In genomic region chr3:58323795-58324674, GRCh38 we compare ENCODE assay signal across 13 cellular contexts. TPM values are rescaled to one million over a fixed set of nuclear protein-coding genes. Genes with fewer than 3 reads are reported as not detected.
DNase-seq lines count a peak whose midpoint lies in the region; ATAC-seq, FAIRE-seq and TF ChIP-seq lines count a peak whose summit lies in the region.
"Had no signal": no experiment of that assay in that cellular context is flagged by ENCODE, and none has a peak within 500 bp of the region (broad histone marks: within the 10 kb centered on the region; RNA-seq: fewer than 3 reads in every experiment).

No MANE protein-coding gene starts in this region.

- H3K27me3 ChIP-seq in bronchial epithelial cell (ENCODE audit: control insufficient read depth, insufficient read depth, low read length) (no peaks in the 10 kb centered on the region), osteoblast (ENCODE audit: insufficient read depth, low read length) (no peaks in the 10 kb centered on the region)
- H3K27me3 ChIP-seq: SJSA1 had no signal

- H4K20me1 ChIP-seq in OCI-LY7 (ENCODE audit: insufficient read depth, low read length) (peaks cover 6% of the 10 kb centered on the region; the same call in 1 of the 2 replicates), osteoblast (ENCODE audit: insufficient read depth, low read length) (no peaks in the 10 kb centered on the region)

- ATAC-seq in HG02970 (IDR thresholded peaks at IDR 0.05; ENCODE audit: low FRiP score, unreplicated experiment) (no peak), GM21390 (IDR thresholded peaks at IDR 0.05; ENCODE audit: unreplicated experiment) (no peak), left ventricle myocardium superior (no peak)

- no peak for TF ChIP-seq POLR2A in GM12891 (IDR thresholded peaks at IDR 0.05; ENCODE audit: low read depth, low read length)

- TSS peak; percentile 8 for BruUV-seq in OCI-LY7 (replicated peaks; lab: Mats Ljungman, UMichigan)

- no peak overlapping the region for H2AFZ ChIP-seq in OCI-LY7 (ENCODE audit: low read length)
- no peak overlapping the region for H2AFZ ChIP-seq in osteoblast (ENCODE audit: low read length)

- H3K4me3 ChIP-seq in OCI-LY7 (ENCODE audit: low read depth, low read length, poor library complexity, severe bottlenecking) (no peak overlapping the region), bronchial epithelial cell (ENCODE audit: low read depth, low read length) (no peak overlapping the region), osteoblast (ENCODE audit: insufficient read depth, low read length) (no peak overlapping the region)
- H3K4me3 ChIP-seq: SJSA1 had no signal

- H3K36me3 ChIP-seq in OCI-LY7 (ENCODE audit: insufficient read depth, low read length) (peaks cover 28% of the 10 kb centered on the region), bronchial epithelial cell (ENCODE audit: control insufficient read depth, insufficient read depth, low read length) (peaks cover 2% of the 10 kb centered on the region), osteoblast (ENCODE audit: insufficient read depth, low read length) (peaks cover 6% of the 10 kb centered on the region)

- FAIRE-seq in GM12891 (lab: Jason Lieb, UNC) (peak; percentile 48), bronchial epithelial cell (lab: Jason Lieb, UNC) (no peak)
- FAIRE-seq: HTR-8/SVneo had no signal

- H3K27ac ChIP-seq in OCI-LY7 (ENCODE audit: low read depth, low read length, poor library complexity, severe bottlenecking) (no peak overlapping the region), osteoblast (ENCODE audit: low read depth, low read length) (peak overlapping the region; percentile 62)
- H3K27ac ChIP-seq: SJSA1 had no signal

- H3K9me3 ChIP-seq in OCI-LY7 (ENCODE audit: low read length) (no peaks in the 10 kb centered on the region), osteoblast (ENCODE audit: low read depth, low read length) (no peaks in the 10 kb centered on the region)
- H3K9me3 ChIP-seq: SJSA1 had no signal

- H3K79me2 ChIP-seq in OCI-LY7 (ENCODE audit: insufficient read depth, low read depth, low read length): peaks cover 8% of the 10 kb centered on the region; the same call in 1 of the 2 replicates
- H3K79me2 ChIP-seq in osteoblast (ENCODE audit: insufficient read depth, low read length): no peaks in the 10 kb centered on the region

- intact Hi-C loops in OCI-LY7 (cut with micrococcal nuclease; ENCODE audit: unreplicated experiment) (loop anchor here (5.0 kb wide), 1 partner anchor 308 kb away; no protein-coding TSS in a partner anchor), left ventricle myocardium superior (cut with micrococcal nuclease) (no loop called here)

- CTCF ChIA-PET in OCI-LY7 (lab: Charles Lee; ENCODE audit: unreplicated experiment): no interaction called here

- H3K4me2 ChIP-seq in OCI-LY7 (ENCODE audit: low read length): no peak overlapping the region; the same call in 1 of the 2 replicates
- no peak overlapping the region for H3K4me2 ChIP-seq in osteoblast (ENCODE audit: insufficient read depth, low read length)

- TF ChIP-seq CTCF in OCI-LY7 (conservative IDR thresholded peaks at IDR 0.05; ENCODE audit: low read length) (no peak), bronchial epithelial cell (IDR thresholded peaks at IDR 0.05; ENCODE audit: insufficient read depth, low read length, severe bottlenecking) (no peak), osteoblast (IDR thresholded peaks at IDR 0.05; ENCODE audit: extremely low read depth, low read depth, low read length) (no peak)

- DNase-seq in GM12891 (ENCODE audit: insufficient read length, low spot score) (no peak), OCI-LY7 (ENCODE audit: low spot score) (no peak), bronchial epithelial cell (ENCODE audit: low read depth) (peak; percentile 38), osteoblast (ENCODE audit: insufficient read length, low spot score, missing footprints) (no peak), left ventricle myocardium superior (no peak)
- DNase-seq: NCI-H146, NCI-H774, occipital lobe, substantia nigra had no signal

- H3K4me1 ChIP-seq in OCI-LY7 (ENCODE audit: insufficient read depth, low read length, poor library complexity, severe bottlenecking) (peaks cover 32% of the 10 kb centered on the region), osteoblast (ENCODE audit: insufficient read depth, low read length) (peaks cover 14% of the 10 kb centered on the region)

- POLR2A ChIA-PET in OCI-LY7 (lab: Charles Lee): interaction anchor here (0.8 to 3.0 kb wide), 4 partner anchors 8 to 58 kb away, joined by 3 to 12 read pairs (median 3); partner anchors contain the start of genes HTD2 and RPP14

- H3K9me2 ChIP-seq in OCI-LY7 (ENCODE audit: insufficient read depth, low read length): no peaks in the 10 kb centered on the region

TF ChIP-seq in GM12891, 5 proteins besides CTCF, POLR2A, EP300 and RAD21:
- TF ChIP-seq POLR2AphosphoS5 (IDR thresholded peaks at IDR 0.05; ENCODE audit: low read depth, low read length) (no peak), PAX5 (IDR thresholded peaks at IDR 0.05; ENCODE audit: insufficient read depth, low read length, severe bottlenecking) (no peak), TAF1 (IDR thresholded peaks at IDR 0.05; ENCODE audit: low read depth, low read length) (no peak), SPI1 (IDR thresholded peaks at IDR 0.05; ENCODE audit: low read depth, low read length) (no peak), POU2F2 (IDR thresholded peaks at IDR 0.05; ENCODE audit: low read depth, low read length) (no peak)

RNA-seq across cellular contexts. Expression of gene PXK, which starts 8.7 kb away (rescaled TPM):
- polyA plus RNA-seq in GM12891 (2012; ENCODE audit: low read depth, missing spikeins): 9.5 TPM
- total RNA-seq in OCI-LY7 (2014; rRNA removed; shearing (Covaris generic)): 51.3 and 68.7 TPM in 2 replicates
- total RNA-seq in OCI-LY7 (2022) (125 and 146 TPM in 2 replicates), bronchial epithelial cell (12.4 and 22.0 TPM in 2 replicates), osteoblast (77.4 and 87.8 TPM in 2 replicates), left ventricle myocardium superior (12.9 TPM)

RNA-seq across cellular contexts. Expression of gene HTD2, which starts 17.7 kb away (rescaled TPM):
- 2.8 TPM for polyA plus RNA-seq in GM12891 (2012; ENCODE audit: low read depth, missing spikeins)
- 6.4 and 10.0 TPM in 2 replicates for total RNA-seq in OCI-LY7 (2014; rRNA removed; shearing (Covaris generic))
- 8.0 and 13.0 TPM in 2 replicates for total RNA-seq in OCI-LY7 (2022)
- 7.6 and 10.3 TPM in 2 replicates for total RNA-seq in bronchial epithelial cell
- 6.2 TPM in 2 replicates for total RNA-seq in osteoblast
- total RNA-seq in left ventricle myocardium superior: 14.9 TPM

RNA-seq across cellular contexts. Expression of gene RPP14, which starts 18.0 kb away (rescaled TPM):
- polyA plus RNA-seq in GM12891 (2012; ENCODE audit: low read depth, missing spikeins): 5.9 TPM
- 10.2 and 12.8 TPM in 2 replicates for total RNA-seq in OCI-LY7 (2014; rRNA removed; shearing (Covaris generic))
- total RNA-seq in OCI-LY7 (2022) (20.3 and 21.3 TPM in 2 replicates), bronchial epithelial cell (18.1 and 20.3 TPM in 2 replicates), osteoblast (13.0 and 13.4 TPM in 2 replicates), left ventricle myocardium superior (25.0 TPM)
